Comparison of ENCODE assay signal across 8 cellular contexts in the genomic region with DNA sequence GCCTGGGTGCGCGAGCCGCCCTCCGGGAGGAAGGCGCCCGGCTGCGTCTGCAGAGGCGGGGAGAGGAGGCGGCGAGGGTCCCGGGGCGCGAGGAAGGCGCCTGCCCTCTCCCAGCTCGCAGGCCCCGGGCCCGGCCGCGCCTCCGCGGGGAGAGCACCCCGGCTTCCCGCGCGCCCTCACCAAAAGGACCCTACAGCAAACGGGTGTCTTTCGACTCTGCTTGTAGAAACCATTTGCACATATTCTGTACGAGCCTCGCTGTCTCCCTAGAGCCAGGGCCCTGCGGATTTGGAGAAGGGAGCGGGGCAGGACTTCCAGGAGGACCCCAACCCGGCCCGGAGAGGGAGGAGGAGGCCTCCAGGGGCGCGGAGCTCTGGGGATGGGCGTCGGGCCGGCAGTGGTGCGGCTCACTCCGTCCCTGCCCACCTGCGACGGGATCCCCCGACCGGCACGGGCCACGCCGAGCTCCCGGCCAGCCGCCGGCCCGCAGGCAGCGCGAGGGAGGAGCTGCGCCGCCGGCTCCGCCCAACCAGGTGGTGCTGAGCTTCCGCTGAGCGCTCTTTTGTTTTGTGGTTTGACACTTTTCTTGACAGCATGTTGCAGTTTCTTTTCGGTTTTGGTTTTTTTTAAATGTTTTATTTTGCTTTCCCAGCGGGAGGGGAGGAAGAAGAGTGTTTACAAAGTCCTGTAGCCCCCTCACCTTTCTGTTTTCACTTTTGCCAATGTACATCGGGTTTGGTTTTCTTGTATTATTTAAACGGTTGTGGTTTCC.
A peak's percentile ranks its signal among the peaks of the same experiment; 100 is the strongest.
DNase-seq lines count a peak whose midpoint lies in the region; ATAC-seq and TF ChIP-seq lines count a peak whose summit lies in the region.

No MANE protein-coding gene starts in this region.

- H3K27me3 ChIP-seq in skeletal muscle tissue (ENCODE audit: control insufficient read depth in 3 of 3, insufficient read depth in 3 of 3, low read length in 3 of 3) (peaks cover 20 to 34% (median 23%) of the 10 kb centered on the region in 3 donors), A673 (replicated peaks; ENCODE audit: insufficient read depth, low read depth, low read length, poor library complexity) (peaks cover 14% of the 10 kb centered on the region)

- H3K9me3 ChIP-seq in skeletal muscle tissue (ENCODE audit: control insufficient read depth in 3 of 3, low read length in 3 of 3) (no peaks in the 10 kb centered on the region), A673 (ENCODE audit: low read depth, low read length, poor library complexity, severe bottlenecking) (no peaks in the 10 kb centered on the region)

- peak; percentile 79 for ATAC-seq in GM21447 (IDR thresholded peaks at IDR 0.05; ENCODE audit: unreplicated experiment)

- CTCF ChIA-PET in A673 (lab: Charles Lee) = no interaction called here

- peak; percentile 24 for DNase-seq in DMS79 (lab: John Stamatoyannopoulos, UW)
- DNase-seq in MV-4-11 (lab: John Stamatoyannopoulos, UW) = peak; percentile 9
- peak; percentile 75 for DNase-seq in activated CD8-positive, alpha-beta memory T cell treated with anti-CD3 and anti-CD28 coated beads, Interleukin-2, amount 50 U/mL, for 48 hours
- DNase-seq in germinal center (ENCODE audit: low spot score) = peak; percentile 57
- no peak for DNase-seq in NCI-H128 (lab: John Stamatoyannopoulos, UW; ENCODE audit: unreplicated experiment)
- DNase-seq in A673 (ENCODE audit: low spot score) = no peak

- H3K4me3 ChIP-seq in skeletal muscle tissue (ENCODE audit: low read length in 3 of 3) (peak overlapping the region; percentile 30 to 54 (median 41)), A673 (ENCODE audit: low read depth, low read length, poor library complexity, severe bottlenecking) (no peak overlapping the region)

- H3K27ac ChIP-seq in skeletal muscle tissue (ENCODE audit: low read depth, low read length) (no peak overlapping the region), A673 (ENCODE audit: low read depth, low read length, poor library complexity, severe bottlenecking) (no peak overlapping the region)

- POLR2A ChIA-PET in A673 (lab: Charles Lee; ENCODE audit: low non-redundant PET) = no interaction called here

- H3K4me1 ChIP-seq in skeletal muscle tissue (ENCODE audit: control insufficient read depth in 3 of 3, insufficient read depth in 3 of 3, low read length in 3 of 3) (peaks cover 0 to 11% (median 4%) of the 10 kb centered on the region in 3 donors), A673 (ENCODE audit: insufficient read depth, low read length, poor library complexity, severe bottlenecking) (no peaks in the 10 kb centered on the region)

- intact Hi-C loops in A673 (cut with micrococcal nuclease; ENCODE audit: unreplicated experiment) = no loop called here

- H3K9ac ChIP-seq in skeletal muscle tissue (ENCODE audit: low read depth in 1 of 3, low read length in 3 of 3) = peak overlapping the region in 1 of 3 donors; percentile 45

- BruUV-seq in A673 (replicated peaks; lab: Mats Ljungman, UMichigan) = no TSS peak

- H3K36me3 ChIP-seq in skeletal muscle tissue (ENCODE audit: control insufficient read depth in 3 of 3, insufficient read depth in 3 of 3, low read length in 3 of 3) = no peaks in the 10 kb centered on the region
- no peaks in the 10 kb centered on the region for H3K36me3 ChIP-seq in A673 (ENCODE audit: insufficient read depth, low read length, poor library complexity, severe bottlenecking)

- no peak for TF ChIP-seq CTCF in A673 (conservative IDR thresholded peaks at IDR 0.05; ENCODE audit: low read depth, low read length)

Comparison
In these comparisons a context has a peak if more than half of its experiments do, and no peak if none do; other contexts are left out.
1. DNase-seq: peak in DMS79 (single experiment), MV-4-11 (single experiment), activated CD8-positive, alpha-beta memory T cell treated with anti-CD3 and anti-CD28 coated beads, Interleukin-2, amount 50 U/mL, for 48 hours (single experiment) and germinal center (single experiment); none in NCI-H128 (single experiment) and A673 (single experiment).